Comparison of ENCODE assay signal across 24 cellular contexts in genomic region chr6:38214159-38214558, GRCh38.
A peak's percentile ranks its signal among the peaks of the same experiment; 100 is the strongest.
DNase-seq lines count a peak whose midpoint lies in the region; TF ChIP-seq lines count a peak whose summit lies in the region.
"Had no signal": no experiment of that assay in that cellular context is flagged by ENCODE, and none has a peak within 500 bp of the region (broad histone marks: within the 10 kb centered on the region; RNA-seq: fewer than 3 reads in every experiment).

No MANE protein-coding gene starts in this region.

- H3K4me3 Mint-ChIP-seq in neural crest cell: no peak overlapping the region
- H3K4me3 Mint-ChIP-seq: activated CD4-positive, alpha-beta T cell treated with anti-CD3 and anti-CD28 coated beads, Interleukin-2, amount 10 ng/mL, durations not matched to agents 24 days and 14 days; activated CD8-positive, alpha-beta memory T cell treated with anti-CD3 and anti-CD28 coated beads, Interleukin-2, amount 10 ng/mL, durations not matched to agents 7 days and 5 days; activated naive CD4-positive, alpha-beta T cell treated with anti-CD3 and anti-CD28 coated beads, Interleukin-2, amount 10 ng/mL, durations not matched to agents 7 days and 5 days; activated T-cell treated with anti-CD3 and anti-CD28 coated beads, Interleukin-2, amount 50 U/mL, for 72 hours; HFFc6; mesothelial cell of epicardium; natural killer cell had no signal

- TF ChIP-seq CTCF in neural crest cell (conservative IDR thresholded peaks at IDR 0.05): no peak

- no peaks in the 10 kb centered on the region for H3K9me3 Mint-ChIP-seq in neural crest cell
- H3K9me3 Mint-ChIP-seq: activated CD4-positive, alpha-beta T cell treated with anti-CD3 and anti-CD28 coated beads, Interleukin-2, amount 10 ng/mL, durations not matched to agents 24 days and 14 days; activated naive CD4-positive, alpha-beta T cell treated with anti-CD3 and anti-CD28 coated beads, Interleukin-2, amount 10 ng/mL, durations not matched to agents 7 days and 5 days; activated T-cell treated with anti-CD3 and anti-CD28 coated beads, Interleukin-2, amount 50 U/mL, for 72 hours; HFFc6; natural killer cell had no signal

- H3K27me3 Mint-ChIP-seq in neural crest cell (ENCODE audit: low read depth): no peaks in the 10 kb centered on the region
- H3K27me3 Mint-ChIP-seq: activated CD4-positive, alpha-beta T cell treated with anti-CD3 and anti-CD28 coated beads, Interleukin-2, amount 10 ng/mL, durations not matched to agents 24 days and 14 days; activated CD8-positive, alpha-beta memory T cell treated with anti-CD3 and anti-CD28 coated beads, Interleukin-2, amount 10 ng/mL, durations not matched to agents 7 days and 5 days; activated naive CD4-positive, alpha-beta T cell treated with anti-CD3 and anti-CD28 coated beads, Interleukin-2, amount 10 ng/mL, durations not matched to agents 7 days and 5 days had no signal

- peaks cover 51% of the 10 kb centered on the region for H3K4me1 Mint-ChIP-seq in neural crest cell
- H3K4me1 Mint-ChIP-seq: activated CD4-positive, alpha-beta T cell treated with anti-CD3 and anti-CD28 coated beads, Interleukin-2, amount 10 ng/mL, durations not matched to agents 24 days and 14 days had no signal

- no peaks in the 10 kb centered on the region for H3K36me3 Mint-ChIP-seq in neural crest cell (ENCODE audit: low read depth)
- H3K36me3 Mint-ChIP-seq: activated CD8-positive, alpha-beta memory T cell treated with anti-CD3 and anti-CD28 coated beads, Interleukin-2, amount 10 ng/mL, durations not matched to agents 7 days and 5 days; activated naive CD4-positive, alpha-beta T cell treated with anti-CD3 and anti-CD28 coated beads, Interleukin-2, amount 10 ng/mL, durations not matched to agents 7 days and 5 days; mesothelial cell of epicardium; natural killer cell had no signal

- DNase-seq in Ammon's horn (ENCODE audit: low spot score) (peak; percentile 36), NCI-H1092 treated with DMSO at 0.1 percent for 48 hours (lab: John Stamatoyannopoulos, UW) (peak; percentile 10), neural crest cell (ENCODE audit: low read depth, low spot score) (no peak), medulla oblongata (ENCODE audit: extremely low spot score) (no peak), mucosa of gallbladder (ENCODE audit: low spot score) (no peak), NCI-H1105 treated with DMSO at 0.1 percent for 48 hours (lab: John Stamatoyannopoulos, UW) (no peak)
- DNase-seq in stimulated activated CD4-positive, alpha-beta T cell treated with anti-CD3 and anti-CD28 coated beads, Interleukin-15, amount 100 ng/mL, for 24 hours: no peak
- DNase-seq: activated CD4-positive, alpha-beta T cell treated with anti-CD3 and anti-CD28 coated beads, Interleukin-2, amount 10 ng/mL, durations not matched to agents 24 days and 14 days; activated CD8-positive, alpha-beta memory T cell treated with anti-CD3 and anti-CD28 coated beads, Interleukin-2, amount 10 ng/mL, durations not matched to agents 7 days and 5 days; activated naive CD4-positive, alpha-beta T cell treated with anti-CD3 and anti-CD28 coated beads, Interleukin-2, amount 10 ng/mL, durations not matched to agents 7 days and 5 days; activated T-cell treated with anti-CD3 and anti-CD28 coated beads, Interleukin-2, amount 50 U/mL, for 72 hours; amniotic stem cell; DMS79; heart left ventricle; HFFc6; natural killer cell; NCI-H1930; NCI-H82; OCI-M1; sigmoid colon; stimulated activated CD8-positive, alpha-beta memory T cell treated with anti-CD3 and anti-CD28 coated beads, Interleukin-4, amount 100 ng/mL, for 48 hours had no signal

- H3K27ac Mint-ChIP-seq in neural crest cell (ENCODE audit: unreplicated experiment): peak overlapping the region; percentile 72
- H3K27ac Mint-ChIP-seq: activated CD4-positive, alpha-beta T cell treated with anti-CD3 and anti-CD28 coated beads, Interleukin-2, amount 10 ng/mL, durations not matched to agents 24 days and 14 days; activated CD8-positive, alpha-beta memory T cell treated with anti-CD3 and anti-CD28 coated beads, Interleukin-2, amount 10 ng/mL, durations not matched to agents 7 days and 5 days; activated naive CD4-positive, alpha-beta T cell treated with anti-CD3 and anti-CD28 coated beads, Interleukin-2, amount 10 ng/mL, durations not matched to agents 7 days and 5 days; activated T-cell treated with anti-CD3 and anti-CD28 coated beads, Interleukin-2, amount 50 U/mL, for 72 hours; HFFc6; mesothelial cell of epicardium; natural killer cell had no signal

- peak overlapping the region; percentile 31 for H3K27ac ChIP-seq in cingulate gyrus (ENCODE audit: low read depth, low read length)
- H3K27ac ChIP-seq: VCaP had no signal

Comparison
In these comparisons a context has a peak if more than half of its experiments do, and no peak if none do; other contexts are left out.
1. DNase-seq: peak in Ammon's horn (single experiment) and NCI-H1092 treated with DMSO at 0.1 percent for 48 hours (single experiment); none in neural crest cell (single experiment), stimulated activated CD4-positive, alpha-beta T cell treated with anti-CD3 and anti-CD28 coated beads, Interleukin-15, amount 100 ng/mL, for 24 hours (single experiment), medulla oblongata (single experiment), mucosa of gallbladder (single experiment) and NCI-H1105 treated with DMSO at 0.1 percent for 48 hours (single experiment).